1 cellular context compared by ENCODE assay signal in the genomic region with DNA sequence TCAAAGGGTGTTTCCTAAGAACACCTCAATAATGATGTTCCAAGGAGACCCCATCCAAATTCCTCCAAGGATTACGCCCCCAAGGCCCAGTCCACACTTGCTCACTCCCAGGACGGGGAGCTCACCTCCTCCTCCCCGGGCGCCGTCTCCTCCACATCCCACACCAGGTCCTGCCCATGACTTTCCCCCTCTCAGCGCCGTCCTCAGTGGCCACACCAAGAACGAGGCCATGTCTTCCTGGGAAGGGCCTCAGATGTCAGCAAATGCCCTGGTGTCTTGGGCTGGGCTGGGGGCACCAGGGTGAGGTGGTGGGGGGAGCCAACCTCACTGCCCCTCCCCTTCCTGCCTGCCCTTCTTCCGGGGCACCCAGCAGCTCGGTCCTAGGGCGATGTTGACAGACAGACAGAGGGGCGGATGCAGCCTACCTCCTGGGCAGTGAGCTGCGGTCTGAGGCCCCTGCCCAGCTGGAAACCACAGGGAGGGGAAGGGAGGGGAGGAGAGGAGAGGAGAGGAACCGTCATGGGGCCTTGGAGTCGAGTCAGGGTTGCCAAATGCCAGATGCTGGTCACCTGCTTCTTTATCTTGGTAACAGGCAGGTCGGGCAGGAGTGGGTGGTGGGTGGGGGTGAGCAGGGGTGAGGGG.
TF ChIP-seq lines count a peak whose summit lies in the region.

A gene (minus strand): TSS at position 288 of the 642 bp plus-strand sequence. CDS start 110 bp downstream, at position 178.
A gene with protein sequence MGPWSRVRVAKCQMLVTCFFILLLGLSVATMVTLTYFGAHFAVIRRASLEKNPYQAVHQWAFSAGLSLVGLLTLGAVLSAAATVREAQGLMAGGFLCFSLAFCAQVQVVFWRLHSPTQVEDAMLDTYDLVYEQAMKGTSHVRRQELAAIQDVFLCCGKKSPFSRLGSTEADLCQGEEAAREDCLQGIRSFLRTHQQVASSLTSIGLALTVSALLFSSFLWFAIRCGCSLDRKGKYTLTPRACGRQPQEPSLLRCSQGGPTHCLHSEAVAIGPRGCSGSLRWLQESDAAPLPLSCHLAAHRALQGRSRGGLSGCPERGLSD (plus strand): TSS at position 383 of the 642 bp plus-strand sequence. CDS start 137 bp downstream, at position 520.

TF ChIP-seq in IMR-90, 13 proteins besides CTCF, POLR2A, EP300 and RAD21:
- TF ChIP-seq CHD1 (IDR thresholded peaks at IDR 0.05; ENCODE audit: low read depth, low read length): no peak
- TF ChIP-seq RFX5 (IDR thresholded peaks at IDR 0.05; ENCODE audit: low read depth, low read length): no peak
- TF ChIP-seq, protein P1, sequence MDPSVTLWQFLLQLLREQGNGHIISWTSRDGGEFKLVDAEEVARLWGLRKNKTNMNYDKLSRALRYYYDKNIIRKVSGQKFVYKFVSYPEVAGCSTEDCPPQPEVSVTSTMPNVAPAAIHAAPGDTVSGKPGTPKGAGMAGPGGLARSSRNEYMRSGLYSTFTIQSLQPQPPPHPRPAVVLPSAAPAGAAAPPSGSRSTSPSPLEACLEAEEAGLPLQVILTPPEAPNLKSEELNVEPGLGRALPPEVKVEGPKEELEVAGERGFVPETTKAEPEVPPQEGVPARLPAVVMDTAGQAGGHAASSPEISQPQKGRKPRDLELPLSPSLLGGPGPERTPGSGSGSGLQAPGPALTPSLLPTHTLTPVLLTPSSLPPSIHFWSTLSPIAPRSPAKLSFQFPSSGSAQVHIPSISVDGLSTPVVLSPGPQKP (IDR thresholded peaks at IDR 0.05; ENCODE audit: borderline replicate concordance, low read depth, low read length): no peak
- TF ChIP-seq NFE2L2 (IDR thresholded peaks at IDR 0.05; ENCODE audit: low read depth, low read length): no peak
- TF ChIP-seq MAFK (IDR thresholded peaks at IDR 0.05; ENCODE audit: low read depth, low read length): no peak
- TF ChIP-seq MXI1 (IDR thresholded peaks at IDR 0.05; ENCODE audit: borderline replicate concordance, low read depth, low read length): no peak
- no peak for TF ChIP-seq RCOR1 (IDR thresholded peaks at IDR 0.05; ENCODE audit: insufficient replicate concordance, low read length)
- no peak for TF ChIP-seq SMC3 (IDR thresholded peaks at IDR 0.05; ENCODE audit: low read depth, low read length)
- TF ChIP-seq, protein P2, sequence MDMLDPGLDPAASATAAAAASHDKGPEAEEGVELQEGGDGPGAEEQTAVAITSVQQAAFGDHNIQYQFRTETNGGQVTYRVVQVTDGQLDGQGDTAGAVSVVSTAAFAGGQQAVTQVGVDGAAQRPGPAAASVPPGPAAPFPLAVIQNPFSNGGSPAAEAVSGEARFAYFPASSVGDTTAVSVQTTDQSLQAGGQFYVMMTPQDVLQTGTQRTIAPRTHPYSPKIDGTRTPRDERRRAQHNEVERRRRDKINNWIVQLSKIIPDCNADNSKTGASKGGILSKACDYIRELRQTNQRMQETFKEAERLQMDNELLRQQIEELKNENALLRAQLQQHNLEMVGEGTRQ (IDR thresholded peaks at IDR 0.05; ENCODE audit: low read depth, low read length): no peak
- TF ChIP-seq CEBPB (IDR thresholded peaks at IDR 0.05; ENCODE audit: low read depth, low read length): no peak
- TF ChIP-seq FOS (IDR thresholded peaks at IDR 0.05; ENCODE audit: low read depth, low read length): no peak
- no peak; the same call in 1 of the 2 replicates for TF ChIP-seq MAZ (IDR thresholded peaks at IDR 0.05; ENCODE audit: borderline replicate concordance, low read depth, low read length)
